8 cellular contexts compared by ENCODE assay signal in genomic region chr10:21495002-21495685, GRCh38. TPM values are rescaled to one million over a fixed set of nuclear protein-coding genes. Genes with fewer than 3 reads are reported as not detected.
DNase-seq lines count a peak whose midpoint lies in the region; ATAC-seq, FAIRE-seq and TF ChIP-seq lines count a peak whose summit lies in the region.

No MANE protein-coding gene starts in this region.

- H3K27me3 ChIP-seq in RWPE2 (ENCODE audit: insufficient read depth, poor library complexity, severe bottlenecking) (no peaks in the 10 kb centered on the region), prostate gland (replicated peaks; ENCODE audit: insufficient read depth) (no peaks in the 10 kb centered on the region)

- H3K4me1 ChIP-seq in RWPE2 (ENCODE audit: insufficient read depth, poor library complexity, severe bottlenecking) (peaks cover 3% of the 10 kb centered on the region), prostate gland (replicated peaks) (no peaks in the 10 kb centered on the region)

- H3K27ac ChIP-seq in RWPE2 (ENCODE audit: poor library complexity, severe bottlenecking) = peak overlapping the region; percentile 79
- peak overlapping the region in 1 of 2 donors; percentile 36 for H3K27ac ChIP-seq in prostate gland

- H3K36me3 Mint-ChIP-seq in activated CD4-positive, alpha-beta T cell treated with anti-CD3 and anti-CD28 coated beads, Interleukin-2, amount 10 ng/mL, durations not matched to agents 7 days and 5 days (ENCODE audit: low read depth) = no peaks in the 10 kb centered on the region

- no peaks in the 10 kb centered on the region for H3K36me3 ChIP-seq in RWPE2 (ENCODE audit: low read depth)
- no peaks in the 10 kb centered on the region for H3K36me3 ChIP-seq in prostate gland

- peak overlapping the region; percentile 71 for H3K27ac Mint-ChIP-seq in activated CD4-positive, alpha-beta T cell treated with anti-CD3 and anti-CD28 coated beads, Interleukin-2, amount 10 ng/mL, durations not matched to agents 7 days and 5 days

- POLR2A ChIA-PET in activated CD4-positive, alpha-beta T cell treated with anti-CD3 and anti-CD28 coated beads, Interleukin-2, amount 10 ng/mL, durations not matched to agents 7 days and 5 days (lab: Charles Lee) = no interaction called here

- H3K9me3 Mint-ChIP-seq in activated CD4-positive, alpha-beta T cell treated with anti-CD3 and anti-CD28 coated beads, Interleukin-2, amount 10 ng/mL, durations not matched to agents 7 days and 5 days = no peaks in the 10 kb centered on the region

- no peaks in the 10 kb centered on the region for H3K9me3 ChIP-seq in RWPE2 (ENCODE audit: severe bottlenecking)
- no peaks in the 10 kb centered on the region for H3K9me3 ChIP-seq in prostate gland

- peak overlapping the region; percentile 81 for H3K4me3 Mint-ChIP-seq in activated CD4-positive, alpha-beta T cell treated with anti-CD3 and anti-CD28 coated beads, Interleukin-2, amount 10 ng/mL, durations not matched to agents 7 days and 5 days

- WGBS in prostate gland = under 1% methylated on average over 35 of the region's 35 CpGs

- DNase-seq in activated CD4-positive, alpha-beta T cell treated with anti-CD3 and anti-CD28 coated beads, Interleukin-2, amount 10 ng/mL, durations not matched to agents 7 days and 5 days = no peak
- DNase-seq in activated CD4-positive, alpha-beta T cell treated with anti-CD3 and anti-CD28 coated beads for 4 hours = no peak
- DNase-seq in RWPE2 (ENCODE audit: low spot score) (no peak), fibroblast of pulmonary artery (ENCODE audit: low read depth) (peak; percentile 51), prostate gland (ENCODE audit: low spot score) (no peak), HTR-8/SVneo (ENCODE audit: insufficient read length, low spot score) (no peak), left lobe of liver (ENCODE audit: low spot score) (no peak), NCI-H82 (lab: John Stamatoyannopoulos, UW) (no peak)

- no peak for FAIRE-seq in HTR-8/SVneo (lab: Jason Lieb, UNC)

- ATAC-seq in RWPE2 (ENCODE audit: low read depth) (peak; percentile 6; the same call in 1 of the 3 replicates), left lobe of liver (no peak)

- no peak for TF ChIP-seq POLR2A in prostate gland (IDR thresholded peaks at IDR 0.05)

- H3K4me3 ChIP-seq in RWPE2 (ENCODE audit: severe bottlenecking) (peak overlapping the region; percentile 59), fibroblast of pulmonary artery (replicated peaks; ENCODE audit: low read depth, low read length) (peak overlapping the region; percentile 80), prostate gland (peak overlapping the region; percentile 64 to 65)

- intact Hi-C loops in prostate gland (cut with DNase I) = loop anchor here (2.0 to 10.0 kb wide), 5 partner anchors 218 to 1492 kb away; no protein-coding TSS in a partner anchor

- peaks cover 27% of the 10 kb centered on the region for H3K4me1 Mint-ChIP-seq in activated CD4-positive, alpha-beta T cell treated with anti-CD3 and anti-CD28 coated beads, Interleukin-2, amount 10 ng/mL, durations not matched to agents 7 days and 5 days

- CTCF ChIA-PET in activated CD4-positive, alpha-beta T cell treated with anti-CD3 and anti-CD28 coated beads, Interleukin-2, amount 10 ng/mL, durations not matched to agents 7 days and 5 days (lab: Charles Lee) = interaction anchor here (0.8 to 2.8 kb wide), 14 partner anchors 9 to 508 kb away, joined by 3 to 16 read pairs (median 4); partner anchors contain the start of gene DNAJC1

- TF ChIP-seq CTCF in RWPE2 (IDR thresholded peaks at IDR 0.05; ENCODE audit: poor library complexity, severe bottlenecking) (no peak), fibroblast of pulmonary artery (IDR thresholded peaks at IDR 0.05; ENCODE audit: low read length, missing control alignments) (peak; percentile 13), prostate gland (IDR thresholded peaks at IDR 0.05) (peak in 1 of 4 experiments; percentile 2)

- H3K27me3 Mint-ChIP-seq in activated CD4-positive, alpha-beta T cell treated with anti-CD3 and anti-CD28 coated beads, Interleukin-2, amount 10 ng/mL, durations not matched to agents 7 days and 5 days = peaks cover 67% of the 10 kb centered on the region

RNA-seq across cellular contexts. Expression of gene SKIDA1, which starts 30.3 kb away (rescaled TPM):
- total RNA-seq in activated CD4-positive, alpha-beta T cell treated with anti-CD3 and anti-CD28 coated beads, Interleukin-2, amount 10 ng/mL, durations not matched to agents 7 days and 5 days = under 1 TPM; 0.12 to 0.33 TPM
- 1 to 10 TPM; 1.5 to 4.3 TPM for total RNA-seq in prostate gland
- 3.4 TPM for total RNA-seq in left lobe of liver

RNA-seq across cellular contexts. Expression of gene MLLT10, which starts 38.9 kb away (rescaled TPM):
- total RNA-seq in activated CD4-positive, alpha-beta T cell treated with anti-CD3 and anti-CD28 coated beads, Interleukin-2, amount 10 ng/mL, durations not matched to agents 7 days and 5 days = 10 to 100 TPM; 44.1 to 47.2 TPM
- total RNA-seq in prostate gland (10 to 100 TPM; 31.2 to 68.3 TPM), left lobe of liver (19.5 TPM)
